8 cellular contexts compared by ENCODE assay signal in genomic region chr1:25998075-25998761, GRCh38. TPM values are rescaled to one million over a fixed set of nuclear protein-coding genes. Genes with fewer than 3 reads are reported as not detected.
DNase-seq lines count a peak whose midpoint lies in the region; ATAC-seq and TF ChIP-seq lines count a peak whose summit lies in the region.

No MANE protein-coding gene starts in this region.

- DNase-seq in DMS153 treated with DMSO at 0.1 percent for 48 hours (lab: John Stamatoyannopoulos, UW; ENCODE audit: unreplicated experiment) (peak; percentile 100), PC-3 (peak; percentile 99), esophagus muscularis mucosa (ENCODE audit: extremely low spot score) (peak; percentile 99)
- DNase-seq in Jurkat, Clone E6-1 (ENCODE audit: low read depth, low spot score) = peak; percentile 100
- peak; percentile 95 for DNase-seq in activated T-cell treated with anti-CD3 and anti-CD28 coated beads, Interleukin-2, amount 50 U/mL, for 4 hours
- DNase-seq in stimulated activated CD8-positive, alpha-beta memory T cell treated with anti-CD3 and anti-CD28 coated beads, Interleukin-7, amount 100 ng/mL, for 4 hours (ENCODE audit: low read depth in 2 of 2) = peak; percentile 93 to 97

- TF ChIP-seq EP300 in esophagus muscularis mucosa (IDR thresholded peaks at IDR 0.05) = no peak

- ATAC-seq in GM21619 (IDR thresholded peaks at IDR 0.05; ENCODE audit: unreplicated experiment) (peak; percentile 96), PC-3 (peak; percentile 99)
- peak; percentile 97 to 98 for ATAC-seq in activated T-cell treated with anti-CD3 and anti-CD28 coated beads, Interleukin-2, amount 50 U/mL, for 4 hours

- H3K9me3 Mint-ChIP-seq in activated T-cell treated with anti-CD3 and anti-CD28 coated beads, Interleukin-2, amount 50 U/mL, for 4 hours = no peaks in the 10 kb centered on the region

- TF ChIP-seq CTCF in PC-3 (conservative IDR thresholded peaks at IDR 0.05; ENCODE audit: low read depth, low read length) (peak; percentile 91), esophagus muscularis mucosa (IDR thresholded peaks at IDR 0.05) (peak; percentile 95 to 99 (median 98))

- WGBS in esophagus muscularis mucosa = 1% methylated on average over 32 of the region's 34 CpGs

- intact Hi-C loops in PC-3 (cut with micrococcal nuclease) = loop anchor here (1.0 to 5.0 kb wide), 4 partner anchors 93 to 176 kb away; no protein-coding TSS in a partner anchor
- intact Hi-C loops in esophagus muscularis mucosa (cut with DNase I) = loop anchor here (2.0 to 5.0 kb wide), 3 partner anchors 93 to 176 kb away; no protein-coding TSS in a partner anchor

- peak overlapping the region; percentile 79 for H3K4me3 ChIP-seq in Jurkat, Clone E6-1 (ENCODE audit: low read length)
- H3K4me3 ChIP-seq in PC-3 (ENCODE audit: low read length) = peak overlapping the region; percentile 74
- peak overlapping the region; percentile 66 to 73 (median 71) for H3K4me3 ChIP-seq in esophagus muscularis mucosa
- peak overlapping the region; percentile 67 to 78 for H3K4me3 ChIP-seq in muscle layer of duodenum (ENCODE audit: low read depth in 1 of 2, low read length in 2 of 2)

- TF ChIP-seq POLR2A in esophagus muscularis mucosa (IDR thresholded peaks at IDR 0.05; ENCODE audit: low read depth) = no peak

- POLR2A ChIA-PET in PC-3 (lab: Charles Lee; ENCODE audit: unreplicated experiment) = interaction anchor here (0.6 to 1.3 kb wide), 7 partner anchors 103 to 281 kb away, joined by 3 to 22 read pairs (median 9); partner anchors contain the start of gene PAQR7

- peak overlapping the region; percentile 92 for H3K4me2 ChIP-seq in PC-3 (ENCODE audit: low read length)

- H3K4me1 ChIP-seq in PC-3 (ENCODE audit: insufficient read depth, low read length) (peaks cover 14% of the 10 kb centered on the region), esophagus muscularis mucosa (peaks cover 15 to 29% (median 20%) of the 10 kb centered on the region in 4 donors), muscle layer of duodenum (ENCODE audit: control insufficient read depth in 1 of 2, insufficient read depth in 2 of 2, low read length in 2 of 2) (peaks cover 12 to 16% of the 10 kb centered on the region in 2 donors)

- H3K27me3 ChIP-seq in PC-3 (ENCODE audit: low read length) = no peaks in the 10 kb centered on the region
- H3K27me3 ChIP-seq in esophagus muscularis mucosa = no peaks in the 10 kb centered on the region
- H3K27me3 ChIP-seq in muscle layer of duodenum (ENCODE audit: low read depth, low read length) = no peaks in the 10 kb centered on the region

- no peaks in the 10 kb centered on the region for H3F3A ChIP-seq in PC-3 (ENCODE audit: low read length, unreplicated experiment)

- H3K79me2 ChIP-seq in PC-3 (ENCODE audit: low read length) = 0 out of 2 replicates have a peak, but pooled peaks cover 4% of the 10 kb centered on the region

- H3K36me3 Mint-ChIP-seq in activated T-cell treated with anti-CD3 and anti-CD28 coated beads, Interleukin-2, amount 50 U/mL, for 4 hours (ENCODE audit: insufficient read depth) = peaks cover 7% of the 10 kb centered on the region

- H3K9ac ChIP-seq in PC-3 (ENCODE audit: low read length) = peak overlapping the region; percentile 71

- H3K36me3 ChIP-seq in PC-3 (ENCODE audit: low read depth, low read length) = no peaks in the 10 kb centered on the region
- no peaks in the 10 kb centered on the region for H3K36me3 ChIP-seq in esophagus muscularis mucosa
- no peaks in the 10 kb centered on the region for H3K36me3 ChIP-seq in muscle layer of duodenum (ENCODE audit: control insufficient read depth in 1 of 2, insufficient read depth in 2 of 2, low read length in 2 of 2)

- peaks cover under 1% of the 10 kb centered on the region for H3K27me3 Mint-ChIP-seq in activated T-cell treated with anti-CD3 and anti-CD28 coated beads, Interleukin-2, amount 50 U/mL, for 4 hours (ENCODE audit: low read depth)

- CTCF ChIA-PET in PC-3 (lab: Charles Lee) = interaction anchor here (0.5 to 3.1 kb wide), 17 partner anchors 29 to 1246 kb away, joined by 3 to 104 read pairs (median 4); no protein-coding TSS in a partner anchor

- peaks cover 24% of the 10 kb centered on the region for H3K4me1 Mint-ChIP-seq in activated T-cell treated with anti-CD3 and anti-CD28 coated beads, Interleukin-2, amount 50 U/mL, for 4 hours (ENCODE audit: low read depth)

- no peaks in the 10 kb centered on the region for H3K9me3 ChIP-seq in PC-3 (ENCODE audit: low read length)
- no peaks in the 10 kb centered on the region for H3K9me3 ChIP-seq in esophagus muscularis mucosa
- H3K9me3 ChIP-seq in muscle layer of duodenum (ENCODE audit: control insufficient read depth in 1 of 2, low read length in 2 of 2) = no peaks in the 10 kb centered on the region

- peak overlapping the region; percentile 95 for H3K4me3 Mint-ChIP-seq in activated T-cell treated with anti-CD3 and anti-CD28 coated beads, Interleukin-2, amount 50 U/mL, for 4 hours

- H4K20me1 ChIP-seq in PC-3 (ENCODE audit: low read length) = no peaks in the 10 kb centered on the region

- H3K27ac ChIP-seq in PC-3 (ENCODE audit: low read length) (no peak overlapping the region), esophagus muscularis mucosa (replicated peaks in 1 of 4) (peak overlapping the region; percentile 75 to 90 (median 86)), muscle layer of duodenum (ENCODE audit: low read length) (peak overlapping the region; percentile 79)

- H2AFZ ChIP-seq in PC-3 (ENCODE audit: low read length) = peak overlapping the region; percentile 88

- H3K9me2 ChIP-seq in PC-3 (replicated peaks; ENCODE audit: low read length) = no peaks in the 10 kb centered on the region

- TSS peak; percentile 93 for BruUV-seq in PC-3 (replicated peaks; lab: Mats Ljungman, UMichigan)

RNA-seq across cellular contexts. Expression of gene PAFAH2, which starts 0.4 kb away (rescaled TPM):
- 10.0 TPM for polyA plus RNA-seq in Jurkat, Clone E6-1 (2012; ENCODE audit: insufficient read depth, insufficient read length)
- total RNA-seq in PC-3 (2014; rRNA removed) (7.4 and 9.0 TPM in 2 replicates), esophagus muscularis mucosa (1 to 10 TPM; 6.1 to 10.0 (median 9.2) TPM)
- 10 to 100 TPM in 1 of 3 donors, 1 to 10 TPM in 2; 7.1 to 10.4 (median 8.3) TPM for total RNA-seq in activated T-cell treated with anti-CD3 and anti-CD28 coated beads, Interleukin-2, amount 50 U/mL, for 4 hours

RNA-seq across cellular contexts. Expression of gene EXTL1, which starts 23.4 kb away (rescaled TPM):
- polyA plus RNA-seq in Jurkat, Clone E6-1 (2012; ENCODE audit: insufficient read depth, insufficient read length) = not detected
- 0.26 TPM in 1 of 2 replicates, not detected in the other for total RNA-seq in PC-3 (2014; rRNA removed)
- total RNA-seq in activated T-cell treated with anti-CD3 and anti-CD28 coated beads, Interleukin-2, amount 50 U/mL, for 4 hours = not detected
- 1 to 10 TPM in 1 of 4 donors, under 1 TPM in 2, not detected in 1; 0.33 to 2.1 (median 0.97) TPM for total RNA-seq in esophagus muscularis mucosa

RNA-seq across cellular contexts. Expression of gene SLC30A2, which starts 47.7 kb away (rescaled TPM):
- polyA plus RNA-seq in Jurkat, Clone E6-1 (2012; ENCODE audit: insufficient read depth, insufficient read length) = not detected
- total RNA-seq in PC-3 (2014; rRNA removed) (0.07 TPM in 1 of 2 replicates, not detected in the other), esophagus muscularis mucosa (under 1 TPM in 1 of 4 donors, not detected in 3; 0.17 TPM)
- total RNA-seq in activated T-cell treated with anti-CD3 and anti-CD28 coated beads, Interleukin-2, amount 50 U/mL, for 4 hours = not detected
